In the genomic region with DNA sequence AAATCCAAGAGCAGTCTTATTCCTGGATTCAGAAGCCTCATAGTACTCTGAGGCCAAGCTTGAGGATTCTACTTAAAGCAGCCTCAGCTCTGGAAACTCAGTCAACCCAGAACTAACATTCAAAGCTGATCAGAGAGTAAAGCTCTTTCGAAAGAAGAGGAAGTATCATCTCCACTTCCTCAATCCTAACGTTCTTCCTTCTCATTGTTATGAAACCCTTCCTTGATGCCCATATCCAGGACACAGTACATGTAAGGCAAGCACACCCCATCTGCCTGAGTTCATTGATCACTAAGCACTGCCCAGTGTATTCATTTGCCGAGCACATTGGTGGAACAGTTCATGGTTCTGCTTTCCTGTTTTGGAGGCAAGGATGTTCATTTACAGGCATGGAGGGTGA, we compare ENCODE assay signal across 9 cellular contexts. TPM values are rescaled to one million over a fixed set of nuclear protein-coding genes. Genes with fewer than 3 reads are reported as not detected.
A peak's percentile ranks its signal among the peaks of the same experiment; 100 is the strongest.
DNase-seq lines count a peak whose midpoint lies in the region; ATAC-seq and TF ChIP-seq lines count a peak whose summit lies in the region.
"Had no signal": no experiment of that assay in that cellular context is flagged by ENCODE, and none has a peak within 500 bp of the region (broad histone marks: within the 10 kb centered on the region; RNA-seq: fewer than 3 reads in every experiment).

A gene with protein sequence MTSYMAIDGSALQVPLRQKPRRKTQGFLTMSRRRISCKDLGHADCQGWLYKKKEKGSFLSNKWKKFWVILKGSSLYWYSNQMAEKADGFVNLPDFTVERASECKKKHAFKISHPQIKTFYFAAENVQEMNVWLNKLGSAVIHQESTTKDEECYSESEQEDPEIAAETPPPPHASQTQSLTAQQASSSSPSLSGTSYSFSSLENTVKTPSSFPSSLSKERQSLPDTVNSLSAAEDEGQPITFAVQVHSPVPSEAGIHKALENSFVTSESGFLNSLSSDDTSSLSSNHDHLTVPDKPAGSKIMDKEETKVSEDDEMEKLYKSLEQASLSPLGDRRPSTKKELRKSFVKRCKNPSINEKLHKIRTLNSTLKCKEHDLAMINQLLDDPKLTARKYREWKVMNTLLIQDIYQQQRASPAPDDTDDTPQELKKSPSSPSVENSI (minus strand): TSS at position 114 of the 400 bp plus-strand sequence. CDS start 90,856 bp downstream, outside the sequence.

- no peak within 1 kb of the TSS for H3K27ac Mint-ChIP-seq in T-helper 17 cell

- no peak within 1 kb of the TSS for H3K4me3 Mint-ChIP-seq in T-helper 17 cell

- H3K4me3 ChIP-seq in DOHH2 (ENCODE audit: low read length), result no peak within 1 kb of the TSS
- no peak within 1 kb of the TSS for H3K4me3 ChIP-seq in sigmoid colon
- H3K4me3 ChIP-seq: SK-N-MC had no signal

- 63 to 67% methylated on average over 3 of the region's 3 CpGs for WGBS in sigmoid colon, 2 donors

- H3F3A ChIP-seq in DOHH2 (ENCODE audit: control insufficient read depth, insufficient read depth), result no peaks in the 10 kb centered on the region

- H3K27ac ChIP-seq in DOHH2 (ENCODE audit: low read depth, low read length), result no peak within 1 kb of the TSS
- no peak within 1 kb of the TSS for H3K27ac ChIP-seq in sigmoid colon
- H3K27ac ChIP-seq: SK-N-MC had no signal

- H3K36me3 Mint-ChIP-seq in T-helper 17 cell (ENCODE audit: low read depth), result no peaks in the 10 kb centered on the region

- TF ChIP-seq POLR2A in sigmoid colon (IDR thresholded peaks at IDR 0.05), result no peak

- ATAC-seq in HG02610 (IDR thresholded peaks at IDR 0.05; ENCODE audit: unreplicated experiment) (peak; percentile 26), T-helper 17 cell (peak; percentile 27)

- intact Hi-C loops in sigmoid colon (cut with DNase I), result no loop called here

- TF ChIP-seq CTCF in DOHH2 (IDR thresholded peaks at IDR 0.05; ENCODE audit: low read depth, low read length, poor library complexity, severe bottlenecking) (no peak), sigmoid colon (IDR thresholded peaks at IDR 0.05) (no peak)

- H3K9me3 ChIP-seq in DOHH2 (ENCODE audit: control insufficient read depth, insufficient read depth, low read length) (no peaks in the 10 kb centered on the region), T-helper 17 cell (ENCODE audit: control insufficient read depth, low read length, poor library complexity, severe bottlenecking) (no peaks in the 10 kb centered on the region), sigmoid colon (no peaks in the 10 kb centered on the region)

- H3K4me1 ChIP-seq in DOHH2 (ENCODE audit: control insufficient read depth, low read length) (peaks cover 9% of the 10 kb centered on the region), sigmoid colon (no peaks in the 10 kb centered on the region)

- peaks cover 6% of the 10 kb centered on the region for H3K4me1 Mint-ChIP-seq in T-helper 17 cell

- H3K27me3 ChIP-seq in DOHH2 (ENCODE audit: control insufficient read depth, low read length) (no peaks in the 10 kb centered on the region; the same call in 1 of the 2 replicates), sigmoid colon (no peaks in the 10 kb centered on the region)

- H3K79me2 ChIP-seq in DOHH2 (ENCODE audit: control insufficient read depth, low read length), result no peaks in the 10 kb centered on the region

- H3K4me2 ChIP-seq in DOHH2 (ENCODE audit: low read length), result peak within 1 kb of the TSS; percentile 29

- H3K9me2 ChIP-seq in DOHH2 (replicated peaks; ENCODE audit: control insufficient read depth, low read length), result no peaks in the 10 kb centered on the region

- H3K36me3 ChIP-seq in DOHH2 (ENCODE audit: control insufficient read depth, low read length) (no peaks in the 10 kb centered on the region), sigmoid colon (no peaks in the 10 kb centered on the region)

- no peak for DNase-seq in T-helper 17 cell
- peak; percentile 67 for DNase-seq in medulla oblongata (ENCODE audit: extremely low spot score)
- no peak for DNase-seq in dedifferentiated amniotic fluid mesenchymal stem cell (ENCODE audit: extremely low spot score)
- no peak for DNase-seq in RKO (ENCODE audit: low spot score)
- DNase-seq in sigmoid colon, result no peak
- DNase-seq in SHP77 (lab: John Stamatoyannopoulos, UW), result no peak

- no peaks in the 10 kb centered on the region for H4K20me1 ChIP-seq in DOHH2 (ENCODE audit: control insufficient read depth, insufficient read depth, low read depth, low read length)

- H3K27me3 Mint-ChIP-seq in T-helper 17 cell, result peaks cover 36% of the 10 kb centered on the region

- no peak for TF ChIP-seq EP300 in sigmoid colon (IDR thresholded peaks at IDR 0.05)

RNA-seq across cellular contexts. Expression of the gene that starts here (rescaled TPM):
- total RNA-seq in T-helper 17 cell, result 10 to 100 TPM; 50.4 to 63.1 TPM
- total RNA-seq in sigmoid colon, result 1 to 10 TPM in 1 of 4 donors, under 1 TPM in 3; 0.28 to 1.1 (median 0.69) TPM
- polyA plus RNA-seq in sigmoid colon, result 1 to 10 TPM in 2 of 3 donors, under 1 TPM in 1; 0.46 to 5.5 (median 1.2) TPM

Comparison
In these comparisons a context has a peak if more than half of its experiments do, and no peak if none do; other contexts are left out.
1. RNA of the gene that starts here (total RNA-seq): 50.4 to 63.1 TPM in T-helper 17 cell; 0.28 to 1.1 TPM in sigmoid colon; every median in the first group is over 10 times any median in the second.